1 cellular context compared by ENCODE assay signal in the genomic region with DNA sequence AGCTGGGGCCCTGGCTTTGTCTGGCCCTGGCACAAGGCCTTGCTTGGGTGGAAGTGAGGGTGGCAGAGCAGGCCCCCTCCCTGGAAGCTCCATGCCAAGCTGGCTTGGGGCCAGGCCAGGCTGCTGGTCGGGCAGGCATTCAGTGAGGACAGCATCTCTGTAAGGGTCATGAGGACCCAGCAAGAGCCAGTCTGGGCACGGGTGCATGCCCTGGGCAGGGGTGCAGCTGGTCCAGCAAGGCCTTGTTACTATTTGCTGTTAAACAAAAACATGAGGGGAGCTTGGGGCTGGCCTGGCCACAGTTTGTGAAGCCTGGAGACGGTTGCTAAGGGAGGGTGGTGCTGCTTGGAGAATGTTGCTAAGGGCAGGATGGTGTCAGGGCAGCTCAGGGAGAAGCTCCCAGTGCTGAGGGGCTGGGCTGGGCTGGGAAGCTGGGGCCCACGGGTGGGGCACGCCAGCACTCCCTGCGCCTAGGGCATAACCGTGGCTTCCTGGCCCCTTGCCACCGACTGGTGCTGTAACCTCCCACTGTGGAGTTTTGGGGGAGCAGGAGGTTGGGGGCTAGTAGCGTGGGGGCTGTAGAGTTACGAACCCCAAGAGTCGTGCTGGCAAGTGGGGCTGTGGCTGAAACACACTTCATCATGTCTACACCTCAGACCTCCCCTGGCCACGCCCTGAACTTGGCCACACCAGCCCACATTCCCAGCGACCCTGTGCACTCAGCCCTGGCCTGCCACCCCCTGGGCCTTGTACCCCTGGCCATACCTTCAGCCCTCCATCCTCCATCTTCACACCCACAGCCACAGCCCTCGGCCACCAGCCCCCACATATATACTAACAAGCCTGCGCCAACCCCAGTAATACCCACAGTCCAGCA.
TF ChIP-seq lines count a peak whose summit lies in the region.

No MANE protein-coding gene starts in this region.

TF ChIP-seq in GM12878, 131 proteins besides CTCF, POLR2A, EP300 and RAD21:
- TF ChIP-seq, protein P1, sequence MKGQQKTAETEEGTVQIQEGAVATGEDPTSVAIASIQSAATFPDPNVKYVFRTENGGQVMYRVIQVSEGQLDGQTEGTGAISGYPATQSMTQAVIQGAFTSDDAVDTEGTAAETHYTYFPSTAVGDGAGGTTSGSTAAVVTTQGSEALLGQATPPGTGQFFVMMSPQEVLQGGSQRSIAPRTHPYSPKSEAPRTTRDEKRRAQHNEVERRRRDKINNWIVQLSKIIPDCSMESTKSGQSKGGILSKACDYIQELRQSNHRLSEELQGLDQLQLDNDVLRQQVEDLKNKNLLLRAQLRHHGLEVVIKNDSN (IDR thresholded peaks at IDR 0.05; ENCODE audit: borderline replicate concordance, extremely low read length, insufficient read depth, low read depth, low read length) = no peak
- TF ChIP-seq RAD51 (IDR thresholded peaks at IDR 0.05) (no peak), RBBP5 (conservative IDR thresholded peaks at IDR 0.05) (no peak), ZNF207 (IDR thresholded peaks at IDR 0.05; ENCODE audit: borderline replicate concordance) (no peak), SMC3 (IDR thresholded peaks at IDR 0.05; ENCODE audit: borderline replicate concordance, low read length) (no peak), NR2C1 (IDR thresholded peaks at IDR 0.05) (no peak), CHD2 (IDR thresholded peaks at IDR 0.05; ENCODE audit: borderline replicate concordance, low read depth, low read length) (no peak), FOXK2 (IDR thresholded peaks at IDR 0.05) (no peak), ZNF217 (IDR thresholded peaks at IDR 0.05) (no peak), USF2 (IDR thresholded peaks at IDR 0.05; ENCODE audit: borderline replicate concordance, low read depth, low read length) (no peak)
